1 cellular context compared by ENCODE assay signal in the genomic region with DNA sequence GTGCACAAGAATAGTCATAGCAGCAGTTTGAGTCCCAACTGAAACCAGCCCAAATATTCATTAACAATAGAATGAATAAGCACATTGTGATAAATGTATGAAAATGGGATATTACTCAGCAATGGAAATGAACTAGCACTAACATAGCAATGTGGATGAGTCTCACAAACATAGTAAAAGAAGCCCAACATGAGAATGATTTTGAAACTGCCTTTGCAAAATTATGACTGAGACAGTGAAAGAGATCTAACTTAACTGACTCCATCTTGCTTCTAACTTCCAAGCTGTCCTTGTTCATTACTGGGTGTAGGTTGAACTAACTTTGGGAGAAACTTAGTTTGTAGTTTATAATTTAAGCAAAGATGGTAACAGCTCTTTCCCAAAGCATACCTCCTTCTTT.
TF ChIP-seq lines count a peak whose summit lies in the region.

No MANE protein-coding gene starts in this region.

TF ChIP-seq in K562, 482 proteins besides CTCF, POLR2A, EP300 and RAD21 (continued from another document and continues in another):
- TF ChIP-seq ZBTB5 (IDR thresholded peaks at IDR 0.05) (no peak), ZNF232 (CRISPR knock-in tag; IDR thresholded peaks at IDR 0.05) (no peak), GMEB1 (CRISPR knock-in tag; IDR thresholded peaks at IDR 0.05) (no peak), CCNT2 (IDR thresholded peaks at IDR 0.05; ENCODE audit: borderline replicate concordance, extremely low read depth, insufficient read length, low read depth, low read length) (no peak), TSC22D4 (tag; IDR thresholded peaks at IDR 0.05) (no peak), RBM15 (IDR thresholded peaks at IDR 0.05; ENCODE audit: insufficient read depth, low read length) (no peak), PTRF (tag; IDR thresholded peaks at IDR 0.05) (peak; percentile 89), SMAD4 (CRISPR knock-in tag; conservative IDR thresholded peaks at IDR 0.05) (peak; percentile 28; the same call in 1 of the 2 replicates), MBD2 (IDR thresholded peaks at IDR 0.05; ENCODE audit: borderline replicate concordance, low read depth) (no peak), ZNF778 (CRISPR knock-in tag; IDR thresholded peaks at IDR 0.05) (no peak), GTF2E2 (tag; IDR thresholded peaks at IDR 0.05) (no peak), TCF3 (CRISPR knock-in tag; IDR thresholded peaks at IDR 0.05) (no peak), CREBBP (IDR thresholded peaks at IDR 0.05; ENCODE audit: low read depth, low read length) (no peak), SRF (CRISPR knock-in tag; IDR thresholded peaks at IDR 0.05) (no peak), CBFA2T2 (conservative IDR thresholded peaks at IDR 0.05) (no peak), SAFB (IDR thresholded peaks at IDR 0.05; ENCODE audit: borderline replicate concordance, low read depth, low read length) (no peak), MED1 (CRISPR knock-in tag; IDR thresholded peaks at IDR 0.05; ENCODE audit: borderline replicate concordance) (no peak), ADNP (tag; IDR thresholded peaks at IDR 0.05) (no peak), KLF1 (tag; IDR thresholded peaks at IDR 0.05) (no peak), RB1 (IDR thresholded peaks at IDR 0.05; ENCODE audit: low read depth) (no peak), ZNF280A (IDR thresholded peaks at IDR 0.05; ENCODE audit: low read depth, partially characterized antibody) (no peak), MAX (CRISPR knock-in tag; IDR thresholded peaks at IDR 0.05) (no peak), MEIS2 (IDR thresholded peaks at IDR 0.05; ENCODE audit: partially characterized antibody) (no peak), HINFP (tag; conservative IDR thresholded peaks at IDR 0.05; ENCODE audit: low read depth) (peak; percentile 69; the same call in 1 of the 2 replicates), ZNF311 (CRISPR knock-in tag; IDR thresholded peaks at IDR 0.05) (no peak), ZNF165 (CRISPR knock-in tag; IDR thresholded peaks at IDR 0.05; ENCODE audit: borderline replicate concordance) (no peak), MTA3 (IDR thresholded peaks at IDR 0.05; ENCODE audit: borderline replicate concordance) (no peak), TAF9B (IDR thresholded peaks at IDR 0.05; ENCODE audit: partially characterized antibody) (no peak), NR2F6 (CRISPR knock-in tag; IDR thresholded peaks at IDR 0.05) (no peak), MECOM (CRISPR knock-in tag; IDR thresholded peaks at IDR 0.05) (no peak), ZNF589 (CRISPR knock-in tag; IDR thresholded peaks at IDR 0.05; ENCODE audit: low read depth) (peak; percentile 91), POU5F1 (IDR thresholded peaks at IDR 0.05; ENCODE audit: borderline replicate concordance, low read depth, low read length, partially characterized antibody) (no peak), ZNF766 (CRISPR knock-in tag; conservative IDR thresholded peaks at IDR 0.05) (0 out of 2 replicates have a peak, but pooled peaks have one; percentile 19), HOMEZ (CRISPR knock-in tag; IDR thresholded peaks at IDR 0.05) (no peak)
- TF ChIP-seq, protein P1, sequence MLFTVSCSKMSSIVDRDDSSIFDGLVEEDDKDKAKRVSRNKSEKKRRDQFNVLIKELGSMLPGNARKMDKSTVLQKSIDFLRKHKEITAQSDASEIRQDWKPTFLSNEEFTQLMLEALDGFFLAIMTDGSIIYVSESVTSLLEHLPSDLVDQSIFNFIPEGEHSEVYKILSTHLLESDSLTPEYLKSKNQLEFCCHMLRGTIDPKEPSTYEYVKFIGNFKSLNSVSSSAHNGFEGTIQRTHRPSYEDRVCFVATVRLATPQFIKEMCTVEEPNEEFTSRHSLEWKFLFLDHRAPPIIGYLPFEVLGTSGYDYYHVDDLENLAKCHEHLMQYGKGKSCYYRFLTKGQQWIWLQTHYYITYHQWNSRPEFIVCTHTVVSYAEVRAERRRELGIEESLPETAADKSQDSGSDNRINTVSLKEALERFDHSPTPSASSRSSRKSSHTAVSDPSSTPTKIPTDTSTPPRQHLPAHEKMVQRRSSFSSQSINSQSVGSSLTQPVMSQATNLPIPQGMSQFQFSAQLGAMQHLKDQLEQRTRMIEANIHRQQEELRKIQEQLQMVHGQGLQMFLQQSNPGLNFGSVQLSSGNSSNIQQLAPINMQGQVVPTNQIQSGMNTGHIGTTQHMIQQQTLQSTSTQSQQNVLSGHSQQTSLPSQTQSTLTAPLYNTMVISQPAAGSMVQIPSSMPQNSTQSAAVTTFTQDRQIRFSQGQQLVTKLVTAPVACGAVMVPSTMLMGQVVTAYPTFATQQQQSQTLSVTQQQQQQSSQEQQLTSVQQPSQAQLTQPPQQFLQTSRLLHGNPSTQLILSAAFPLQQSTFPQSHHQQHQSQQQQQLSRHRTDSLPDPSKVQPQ (CRISPR knock-in tag; IDR thresholded peaks at IDR 0.05; ENCODE audit: borderline replicate concordance), result no peak
- TF ChIP-seq, protein P2, sequence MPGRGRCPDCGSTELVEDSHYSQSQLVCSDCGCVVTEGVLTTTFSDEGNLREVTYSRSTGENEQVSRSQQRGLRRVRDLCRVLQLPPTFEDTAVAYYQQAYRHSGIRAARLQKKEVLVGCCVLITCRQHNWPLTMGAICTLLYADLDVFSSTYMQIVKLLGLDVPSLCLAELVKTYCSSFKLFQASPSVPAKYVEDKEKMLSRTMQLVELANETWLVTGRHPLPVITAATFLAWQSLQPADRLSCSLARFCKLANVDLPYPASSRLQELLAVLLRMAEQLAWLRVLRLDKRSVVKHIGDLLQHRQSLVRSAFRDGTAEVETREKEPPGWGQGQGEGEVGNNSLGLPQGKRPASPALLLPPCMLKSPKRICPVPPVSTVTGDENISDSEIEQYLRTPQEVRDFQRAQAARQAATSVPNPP (IDR thresholded peaks at IDR 0.05; ENCODE audit: borderline replicate concordance, insufficient read depth, insufficient read length), result no peak
- TF ChIP-seq, protein P3, sequence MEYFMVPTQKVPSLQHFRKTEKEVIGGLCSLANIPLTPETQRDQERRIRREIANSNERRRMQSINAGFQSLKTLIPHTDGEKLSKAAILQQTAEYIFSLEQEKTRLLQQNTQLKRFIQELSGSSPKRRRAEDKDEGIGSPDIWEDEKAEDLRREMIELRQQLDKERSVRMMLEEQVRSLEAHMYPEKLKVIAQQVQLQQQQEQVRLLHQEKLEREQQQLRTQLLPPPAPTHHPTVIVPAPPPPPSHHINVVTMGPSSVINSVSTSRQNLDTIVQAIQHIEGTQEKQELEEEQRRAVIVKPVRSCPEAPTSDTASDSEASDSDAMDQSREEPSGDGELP (CRISPR knock-in tag; IDR thresholded peaks at IDR 0.05; ENCODE audit: borderline replicate concordance), result no peak
- TF ChIP-seq, protein P4, sequence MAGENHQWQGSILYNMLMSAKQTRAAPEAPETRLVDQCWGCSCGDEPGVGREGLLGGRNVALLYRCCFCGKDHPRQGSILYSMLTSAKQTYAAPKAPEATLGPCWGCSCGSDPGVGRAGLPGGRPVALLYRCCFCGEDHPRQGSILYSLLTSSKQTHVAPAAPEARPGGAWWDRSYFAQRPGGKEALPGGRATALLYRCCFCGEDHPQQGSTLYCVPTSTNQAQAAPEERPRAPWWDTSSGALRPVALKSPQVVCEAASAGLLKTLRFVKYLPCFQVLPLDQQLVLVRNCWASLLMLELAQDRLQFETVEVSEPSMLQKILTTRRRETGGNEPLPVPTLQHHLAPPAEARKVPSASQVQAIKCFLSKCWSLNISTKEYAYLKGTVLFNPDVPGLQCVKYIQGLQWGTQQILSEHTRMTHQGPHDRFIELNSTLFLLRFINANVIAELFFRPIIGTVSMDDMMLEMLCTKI (IDR thresholded peaks at IDR 0.05; ENCODE audit: partially characterized antibody), result no peak
- TF ChIP-seq, protein P5, sequence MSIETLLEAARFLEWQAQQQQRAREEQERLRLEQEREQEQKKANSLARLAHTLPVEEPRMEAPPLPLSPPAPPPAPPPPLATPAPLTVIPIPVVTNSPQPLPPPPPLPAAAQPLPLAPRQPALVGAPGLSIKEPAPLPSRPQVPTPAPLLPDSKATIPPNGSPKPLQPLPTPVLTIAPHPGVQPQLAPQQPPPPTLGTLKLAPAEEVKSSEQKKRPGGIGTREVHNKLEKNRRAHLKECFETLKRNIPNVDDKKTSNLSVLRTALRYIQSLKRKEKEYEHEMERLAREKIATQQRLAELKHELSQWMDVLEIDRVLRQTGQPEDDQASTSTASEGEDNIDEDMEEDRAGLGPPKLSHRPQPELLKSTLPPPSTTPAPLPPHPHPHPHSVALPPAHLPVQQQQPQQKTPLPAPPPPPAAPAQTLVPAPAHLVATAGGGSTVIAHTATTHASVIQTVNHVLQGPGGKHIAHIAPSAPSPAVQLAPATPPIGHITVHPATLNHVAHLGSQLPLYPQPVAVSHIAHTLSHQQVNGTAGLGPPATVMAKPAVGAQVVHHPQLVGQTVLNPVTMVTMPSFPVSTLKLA (conservative IDR thresholded peaks at IDR 0.05), result no peak
- TF ChIP-seq, protein P6, sequence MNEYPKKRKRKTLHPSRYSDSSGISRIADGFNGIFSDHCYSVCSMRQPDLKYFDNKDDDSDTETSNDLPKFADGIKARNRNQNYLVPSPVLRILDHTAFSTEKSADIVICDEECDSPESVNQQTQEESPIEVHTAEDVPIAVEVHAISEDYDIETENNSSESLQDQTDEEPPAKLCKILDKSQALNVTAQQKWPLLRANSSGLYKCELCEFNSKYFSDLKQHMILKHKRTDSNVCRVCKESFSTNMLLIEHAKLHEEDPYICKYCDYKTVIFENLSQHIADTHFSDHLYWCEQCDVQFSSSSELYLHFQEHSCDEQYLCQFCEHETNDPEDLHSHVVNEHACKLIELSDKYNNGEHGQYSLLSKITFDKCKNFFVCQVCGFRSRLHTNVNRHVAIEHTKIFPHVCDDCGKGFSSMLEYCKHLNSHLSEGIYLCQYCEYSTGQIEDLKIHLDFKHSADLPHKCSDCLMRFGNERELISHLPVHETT (CRISPR knock-in tag; conservative IDR thresholded peaks at IDR 0.05 in 1 of 2, IDR thresholded peaks at IDR 0.05 in 1 of 2), result peak in 1 of 2 experiments; percentile 76; a peak in 2 of 4 replicates
